20 cellular contexts compared by ENCODE assay signal in the genomic region with DNA sequence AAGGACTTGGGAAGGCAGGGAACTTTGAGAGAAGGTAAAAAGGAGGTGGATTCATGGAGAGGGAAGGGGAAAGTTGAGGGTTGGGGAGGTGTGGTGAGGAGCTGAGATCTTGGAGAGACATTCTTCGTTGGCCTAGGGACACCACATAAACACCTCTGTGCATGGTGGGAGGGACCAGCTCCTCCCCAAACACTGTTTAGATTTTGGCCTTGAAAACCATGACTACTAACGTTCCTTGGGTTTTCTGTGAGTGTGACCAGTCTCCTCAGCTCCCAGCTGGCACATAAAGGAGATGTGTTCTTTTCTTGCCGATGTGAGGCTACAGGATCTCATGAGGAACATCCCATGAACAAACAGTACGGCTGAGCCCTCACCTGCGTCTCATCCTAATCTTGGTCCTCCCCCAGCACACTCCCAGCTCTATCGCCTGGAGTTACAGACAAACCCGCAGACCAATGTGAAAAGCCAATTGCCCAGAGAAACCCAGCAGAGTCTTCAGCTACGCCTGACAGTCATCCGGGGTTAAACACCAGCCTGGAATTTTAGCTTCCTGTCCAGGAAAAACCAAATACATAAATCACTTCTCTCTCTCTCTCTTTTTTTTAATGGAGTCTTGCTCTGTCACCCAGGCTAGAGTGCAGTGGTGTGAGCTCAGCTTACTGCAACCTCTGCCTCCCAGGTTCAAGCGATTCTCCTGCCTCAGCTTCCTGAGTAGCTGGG. TPM values are rescaled to one million over a fixed set of nuclear protein-coding genes. Genes with fewer than 3 reads are reported as not detected.
A peak's percentile ranks its signal among the peaks of the same experiment; 100 is the strongest.
DNase-seq lines count a peak whose midpoint lies in the region; ATAC-seq, FAIRE-seq and TF ChIP-seq lines count a peak whose summit lies in the region.
"Had no signal": no experiment of that assay in that cellular context is flagged by ENCODE, and none has a peak within 500 bp of the region (broad histone marks: within the 10 kb centered on the region; RNA-seq: fewer than 3 reads in every experiment).

No MANE protein-coding gene starts in this region.

- no peak overlapping the region for H2AFZ ChIP-seq in HepG2 (ENCODE audit: low read length)
- no peak overlapping the region for H2AFZ ChIP-seq in PC-3 (ENCODE audit: low read length)

- TF ChIP-seq RAD21 in HepG2 (CRISPR knock-in tag; IDR thresholded peaks at IDR 0.05): no peak

- H4K20me1 ChIP-seq in HepG2 (ENCODE audit: insufficient read depth, low read length): no peaks in the 10 kb centered on the region
- H4K20me1 ChIP-seq in PC-3 (ENCODE audit: low read length): no peaks in the 10 kb centered on the region

- H3K27ac Mint-ChIP-seq in activated CD8-positive, alpha-beta T cell treated with anti-CD3 and anti-CD28 coated beads, Interleukin-2, amount 10 ng/mL, durations not matched to agents 7 days and 5 days: no peak overlapping the region
- H3K27ac Mint-ChIP-seq: CD4-positive, alpha-beta T cell had no signal

- H3K36me3 ChIP-seq in HepG2 (replicated peaks in 1 of 2; ENCODE audit: control insufficient read depth in 1 of 2, insufficient read depth in 2 of 2, low read length in 2 of 2) (no peaks in the 10 kb centered on the region), right lobe of liver (no peaks in the 10 kb centered on the region), PC-3 (ENCODE audit: low read depth, low read length) (no peaks in the 10 kb centered on the region)

- ATAC-seq in HepG2 (peak; percentile 31; the same call in 1 of the 3 replicates), right lobe of liver (no peak), GM19467 (IDR thresholded peaks at IDR 0.05; ENCODE audit: unreplicated experiment) (no peak), PC-3 (no peak)
- ATAC-seq in activated CD8-positive, alpha-beta T cell treated with anti-CD3 and anti-CD28 coated beads, Interleukin-2, amount 10 ng/mL, durations not matched to agents 7 days and 5 days: no peak
- ATAC-seq: GM12878 had no signal

- CTCF ChIA-PET in HepG2 (lab: Yijun Ruan, JAX; ENCODE audit: low intra/inter-chr PET ratio, low total read pairs): no interaction called here
- CTCF ChIA-PET in PC-3 (lab: Charles Lee): no interaction called here
- CTCF ChIA-PET in activated CD8-positive, alpha-beta T cell treated with anti-CD3 and anti-CD28 coated beads, Interleukin-2, amount 10 ng/mL, durations not matched to agents 7 days and 5 days (lab: Charles Lee): interaction anchor here (0.8 to 1.3 kb wide), 2 partner anchors 40 to 53 kb away, joined by 3 to 4 read pairs; no protein-coding TSS in a partner anchor

- no peaks in the 10 kb centered on the region for H3K4me1 Mint-ChIP-seq in activated CD8-positive, alpha-beta T cell treated with anti-CD3 and anti-CD28 coated beads, Interleukin-2, amount 10 ng/mL, durations not matched to agents 7 days and 5 days (ENCODE audit: low read depth)

- no peaks in the 10 kb centered on the region for H3K27me3 Mint-ChIP-seq in activated CD8-positive, alpha-beta T cell treated with anti-CD3 and anti-CD28 coated beads, Interleukin-2, amount 10 ng/mL, durations not matched to agents 7 days and 5 days (ENCODE audit: low read depth)
- H3K27me3 Mint-ChIP-seq: CD4-positive, alpha-beta T cell had no signal

- no peaks in the 10 kb centered on the region for H3K9me2 ChIP-seq in PC-3 (replicated peaks; ENCODE audit: low read length)

- H3K36me3 Mint-ChIP-seq in activated CD8-positive, alpha-beta T cell treated with anti-CD3 and anti-CD28 coated beads, Interleukin-2, amount 10 ng/mL, durations not matched to agents 7 days and 5 days (ENCODE audit: low read depth): peaks cover 14% of the 10 kb centered on the region

- WGBS in HepG2 (ENCODE audit: low lambda C conversion rate): 62% methylated on average over 10 of the region's 10 CpGs
- WGBS in right lobe of liver (ENCODE audit: insufficient coverage, low coverage, low lambda C conversion rate, missing lambda C conversion rate): 73% methylated on average over 7 of the region's 10 CpGs

- intact Hi-C loops in HepG2 (cut with micrococcal nuclease; ENCODE audit: unreplicated experiment) (no loop called here), right lobe of liver (cut with DNase I) (no loop called here), PC-3 (cut with micrococcal nuclease) (no loop called here)

- BruUV-seq in HepG2 (replicated peaks; lab: Mats Ljungman, UMichigan) (no TSS peak), PC-3 (replicated peaks; lab: Mats Ljungman, UMichigan) (no TSS peak)

- POLR2A ChIA-PET in HepG2 (lab: Yijun Ruan, JAX): interaction anchor here (1.1 kb wide), 1 partner anchor 52 kb away, joined by 3 read pairs; the partner anchor contains the start of gene VARS2
- POLR2A ChIA-PET in PC-3 (lab: Charles Lee; ENCODE audit: unreplicated experiment): no interaction called here
- POLR2A ChIA-PET in activated CD8-positive, alpha-beta T cell treated with anti-CD3 and anti-CD28 coated beads, Interleukin-2, amount 10 ng/mL, durations not matched to agents 7 days and 5 days (lab: Charles Lee): no interaction called here

- H3K79me2 ChIP-seq in HepG2 (ENCODE audit: insufficient read depth, low read length) (no peaks in the 10 kb centered on the region), PC-3 (ENCODE audit: low read length) (no peaks in the 10 kb centered on the region)

- in situ Hi-C loops in HepG2 (cut with HindIII; ENCODE audit: extremely low pct_ligation_motif_present, low pct_unique_long_range_greater_than_20kb): no loop called here

- peaks cover 0 to 25% of the 10 kb centered on the region in 2 experiments; a peak in 3 of 5 replicates for H3K27me3 ChIP-seq in HepG2 (ENCODE audit: control insufficient read depth in 1 of 2, insufficient read depth in 2 of 2, low read length in 2 of 2)
- no peaks in the 10 kb centered on the region for H3K27me3 ChIP-seq in right lobe of liver
- H3K27me3 ChIP-seq in PC-3 (ENCODE audit: low read length): no peaks in the 10 kb centered on the region

- H3K9me3 ChIP-seq in HepG2 (ENCODE audit: low read length) (peaks cover 13% of the 10 kb centered on the region), right lobe of liver (no peaks in the 10 kb centered on the region), PC-3 (ENCODE audit: low read length) (no peaks in the 10 kb centered on the region)

- FAIRE-seq in HepG2 (lab: Jason Lieb, UNC): no peak
- FAIRE-seq: GM12878 had no signal

- no peak overlapping the region for H3K4me3 ChIP-seq in HepG2 (replicated peaks in 1 of 3; ENCODE audit: insufficient read depth in 1 of 3, low read depth in 2 of 3, low read length in 3 of 3)
- no peak overlapping the region for H3K4me3 ChIP-seq in right lobe of liver
- no peak overlapping the region for H3K4me3 ChIP-seq in PC-3 (ENCODE audit: low read length)
- H3K4me3 ChIP-seq: GM12878 had no signal

- no peak overlapping the region for H3K4me3 Mint-ChIP-seq in activated CD8-positive, alpha-beta T cell treated with anti-CD3 and anti-CD28 coated beads, Interleukin-2, amount 10 ng/mL, durations not matched to agents 7 days and 5 days
- H3K4me3 Mint-ChIP-seq: CD4-positive, alpha-beta T cell had no signal

- H3K9me3 Mint-ChIP-seq in activated CD8-positive, alpha-beta T cell treated with anti-CD3 and anti-CD28 coated beads, Interleukin-2, amount 10 ng/mL, durations not matched to agents 7 days and 5 days (ENCODE audit: insufficient read depth): peaks cover 9% of the 10 kb centered on the region

- TF ChIP-seq POLR2A in HepG2 (IDR thresholded peaks at IDR 0.05; ENCODE audit: insufficient read depth in 1 of 2, low read depth in 2 of 2, low read length in 2 of 2): no peak
- no peak for TF ChIP-seq POLR2A in right lobe of liver (IDR thresholded peaks at IDR 0.05)

- H3K9ac ChIP-seq in HepG2 (ENCODE audit: insufficient read depth, low read depth, low read length) (no peak overlapping the region), PC-3 (ENCODE audit: low read length) (no peak overlapping the region)
- H3K9ac ChIP-seq: KMS-11 had no signal

- H3K4me2 ChIP-seq in HepG2 (ENCODE audit: low read depth, low read length): peak overlapping the region; percentile 6; the same call in 1 of the 2 replicates
- H3K4me2 ChIP-seq in PC-3 (ENCODE audit: low read length): no peak overlapping the region
- H3K4me2 ChIP-seq: KMS-11 had no signal

- H3K27ac ChIP-seq in HepG2 (ENCODE audit: extremely low read length, insufficient read depth, low read length) (no peak overlapping the region), right lobe of liver (no peak overlapping the region), PC-3 (ENCODE audit: low read length) (no peak overlapping the region)
- H3K27ac ChIP-seq: KMS-11 had no signal

- H3F3A ChIP-seq in PC-3 (ENCODE audit: low read length, unreplicated experiment): no peaks in the 10 kb centered on the region

- TF ChIP-seq CTCF in HepG2 (CRISPR knock-in tag; IDR thresholded peaks at IDR 0.05) (no peak), right lobe of liver (IDR thresholded peaks at IDR 0.05) (no peak), PC-3 (conservative IDR thresholded peaks at IDR 0.05; ENCODE audit: low read depth, low read length) (no peak)

- peaks cover 24% of the 10 kb centered on the region for H3K4me1 ChIP-seq in HepG2 (ENCODE audit: insufficient read depth, low read length)
- H3K4me1 ChIP-seq in right lobe of liver: no peaks in the 10 kb centered on the region
- H3K4me1 ChIP-seq in PC-3 (ENCODE audit: insufficient read depth, low read length): no peaks in the 10 kb centered on the region

- TF ChIP-seq EP300 in HepG2 (IDR thresholded peaks at IDR 0.05; ENCODE audit: low read depth in 2 of 2, low read length in 2 of 2) (no peak), HepG2 (CRISPR knock-in tag; IDR thresholded peaks at IDR 0.05; ENCODE audit: borderline replicate concordance) (no peak)

- no peak for DNase-seq in HepG2 (ENCODE audit: low spot score)
- DNase-seq in right lobe of liver: no peak
- peak; percentile 86 for DNase-seq in dermis microvascular lymphatic vessel endothelial cell (ENCODE audit: low read depth in 2 of 2)
- peak; percentile 20 for DNase-seq in mesenteric fat pad (ENCODE audit: low spot score)
- DNase-seq in pons (ENCODE audit: low spot score): no peak
- no peak for DNase-seq in PC-3
- DNase-seq in activated CD8-positive, alpha-beta T cell treated with anti-CD3 and anti-CD28 coated beads, Interleukin-2, amount 10 ng/mL, durations not matched to agents 7 days and 5 days: no peak
- DNase-seq: 8988T; Calu3; CD4-positive, alpha-beta T cell; MM.1S; NCI-H1105; NCI-H1930; NCI-H2171; NCI-H446 treated with DMSO at 0.1 percent for 48 hours; NCI-H748 treated with DMSO at 0.1 percent for 48 hours; Right ventricle myocardium superior had no signal

RNA-seq across cellular contexts. Expression of gene DDR1, which starts 22.0 kb away (rescaled TPM):
- total RNA-seq in HepG2 (2016; rRNA removed; fragmentation: Illumina TruSeq; extraction: Trizol): 7.0 and 16.7 TPM in 2 replicates
- total RNA-seq in HepG2 (2016; cell fraction: cytosol; rRNA removed; fragmentation: Illumina TruSeq; extraction: Trizol; ENCODE audit: low read depth): 5.8 and 8.2 TPM in 2 replicates
- 6.0 and 18.2 TPM in 2 replicates for total RNA-seq in HepG2 (2016; cell fraction: insoluble cytoplasmic fraction; rRNA removed; fragmentation: Illumina TruSeq; extraction: Trizol)
- total RNA-seq in HepG2 (2016; cell fraction: membrane; rRNA removed; fragmentation: Illumina TruSeq; extraction: Trizol): 8.1 and 9.1 TPM in 2 replicates
- total RNA-seq in HepG2 (2016; cell fraction: nucleus; rRNA removed; fragmentation: Illumina TruSeq; extraction: Trizol): 18.1 and 22.9 TPM in 2 replicates
- polyA plus RNA-seq in HepG2 (2011; rRNA removed): 20.2 and 25.0 TPM in 2 replicates
- 18.2 and 20.9 TPM in 2 replicates for polyA plus RNA-seq in HepG2 (2011; cell fraction: cytosol; rRNA removed)
- polyA plus RNA-seq in HepG2 (2011; cell fraction: nucleus; rRNA removed): 49.4 and 65.3 TPM in 2 replicates
- 21.2 TPM in 2 replicates for polyA plus RNA-seq in HepG2 (2012)
- polyA plus RNA-seq in HepG2 (2016; cell fraction: cytosol; fragmentation: Illumina TruSeq; extraction: Trizol; ENCODE audit: low read depth): 1.3 and 1.5 TPM in 2 replicates
- 6.6 and 7.2 TPM in 2 replicates for polyA plus RNA-seq in HepG2 (2016; cell fraction: insoluble cytoplasmic fraction; fragmentation: Illumina TruSeq; extraction: Trizol; ENCODE audit: low read depth)
- 3.5 and 3.7 TPM in 2 replicates for polyA plus RNA-seq in HepG2 (2016; cell fraction: membrane; fragmentation: Illumina TruSeq; extraction: Trizol; ENCODE audit: low read depth)
- 37.9 and 40.3 TPM in 2 replicates for polyA plus RNA-seq in HepG2 (2016; cell fraction: nucleus; fragmentation: Illumina TruSeq; extraction: Trizol; ENCODE audit: insufficient read depth, low read depth)
- 53.5 and 64.7 TPM in 2 replicates for polyA minus RNA-seq in HepG2 (2011; rRNA and poly(A)+ RNA removed; ENCODE audit: low replicate concordance)
- 28.8 and 29.1 TPM in 2 replicates for polyA minus RNA-seq in HepG2 (2011; cell fraction: cytosol; rRNA and poly(A)+ RNA removed)
- 25.2 and 31.7 TPM in 2 replicates for polyA minus RNA-seq in HepG2 (2011; cell fraction: nucleus; rRNA and poly(A)+ RNA removed)
- total RNA-seq in right lobe of liver: 1 to 10 TPM; 3.2 to 9.9 (median 5.0) TPM
- 4.0 and 10.1 TPM in 2 replicates for total RNA-seq in dermis microvascular lymphatic vessel endothelial cell
- total RNA-seq in mesenteric fat pad: 82.1 TPM
- 108 and 144 TPM in 2 replicates for total RNA-seq in PC-3 (2014; rRNA removed)
- total RNA-seq in activated CD8-positive, alpha-beta T cell treated with anti-CD3 and anti-CD28 coated beads, Interleukin-2, amount 10 ng/mL, durations not matched to agents 7 days and 5 days: 1 to 10 TPM; 6.3 to 7.4 TPM

RNA-seq across cellular contexts. Expression of gene GTF2H4, which starts 45.7 kb away (rescaled TPM):
- 15.9 and 18.0 TPM in 2 replicates for total RNA-seq in HepG2 (2016; rRNA removed; fragmentation: Illumina TruSeq; extraction: Trizol)
- 1.5 and 3.1 TPM in 2 replicates for total RNA-seq in HepG2 (2016; cell fraction: cytosol; rRNA removed; fragmentation: Illumina TruSeq; extraction: Trizol; ENCODE audit: low read depth)
- total RNA-seq in HepG2 (2016; cell fraction: insoluble cytoplasmic fraction; rRNA removed; fragmentation: Illumina TruSeq; extraction: Trizol): 14.1 and 17.5 TPM in 2 replicates
- total RNA-seq in HepG2 (2016; cell fraction: membrane; rRNA removed; fragmentation: Illumina TruSeq; extraction: Trizol): 4.5 and 5.7 TPM in 2 replicates
- total RNA-seq in HepG2 (2016; cell fraction: nucleus; rRNA removed; fragmentation: Illumina TruSeq; extraction: Trizol): 27.0 and 30.2 TPM in 2 replicates
- 49.3 and 58.3 TPM in 2 replicates for polyA plus RNA-seq in HepG2 (2011; rRNA removed)
- polyA plus RNA-seq in HepG2 (2011; cell fraction: cytosol; rRNA removed): 19.9 and 20.1 TPM in 2 replicates
- 258 and 287 TPM in 2 replicates for polyA plus RNA-seq in HepG2 (2011; cell fraction: nucleus; rRNA removed)
- 29.0 and 51.4 TPM in 2 replicates for polyA plus RNA-seq in HepG2 (2012)
- 2.6 and 3.1 TPM in 2 replicates for polyA plus RNA-seq in HepG2 (2016; cell fraction: cytosol; fragmentation: Illumina TruSeq; extraction: Trizol; ENCODE audit: low read depth)
- polyA plus RNA-seq in HepG2 (2016; cell fraction: insoluble cytoplasmic fraction; fragmentation: Illumina TruSeq; extraction: Trizol; ENCODE audit: low read depth): 25.8 and 31.0 TPM in 2 replicates
- polyA plus RNA-seq in HepG2 (2016; cell fraction: membrane; fragmentation: Illumina TruSeq; extraction: Trizol; ENCODE audit: low read depth): 4.9 and 6.0 TPM in 2 replicates
- polyA plus RNA-seq in HepG2 (2016; cell fraction: nucleus; fragmentation: Illumina TruSeq; extraction: Trizol; ENCODE audit: insufficient read depth, low read depth): 114 and 125 TPM in 2 replicates
- polyA minus RNA-seq in HepG2 (2011; rRNA and poly(A)+ RNA removed; ENCODE audit: low replicate concordance): 25.0 and 30.0 TPM in 2 replicates
- 4.9 and 8.5 TPM in 2 replicates for polyA minus RNA-seq in HepG2 (2011; cell fraction: cytosol; rRNA and poly(A)+ RNA removed)
- polyA minus RNA-seq in HepG2 (2011; cell fraction: nucleus; rRNA and poly(A)+ RNA removed): 61.3 and 64.4 TPM in 2 replicates
- total RNA-seq in right lobe of liver: 10 to 100 TPM in 4 of 6 experiments, 1 to 10 TPM in 2; 3.6 to 21.1 (median 17.3) TPM
- total RNA-seq in dermis microvascular lymphatic vessel endothelial cell: 10.4 and 13.7 TPM in 2 replicates
- 44.4 TPM for total RNA-seq in mesenteric fat pad
- total RNA-seq in PC-3 (2014; rRNA removed): 21.7 and 28.7 TPM in 2 replicates
- 10 to 100 TPM; 30.0 to 30.1 TPM for total RNA-seq in activated CD8-positive, alpha-beta T cell treated with anti-CD3 and anti-CD28 coated beads, Interleukin-2, amount 10 ng/mL, durations not matched to agents 7 days and 5 days

RNA-seq across cellular contexts. Expression of gene VARS2, which starts 51.7 kb away (rescaled TPM):
- total RNA-seq in HepG2 (2016; rRNA removed; fragmentation: Illumina TruSeq; extraction: Trizol) (45.9 and 71.8 TPM in 2 replicates), right lobe of liver (10 to 100 TPM; 21.5 to 36.1 (median 25.9) TPM), dermis microvascular lymphatic vessel endothelial cell (11.1 and 16.6 TPM in 2 replicates), mesenteric fat pad (23.5 TPM), PC-3 (2014; rRNA removed) (66.5 and 87.8 TPM in 2 replicates)
- 12.3 and 14.4 TPM in 2 replicates for total RNA-seq in HepG2 (2016; cell fraction: cytosol; rRNA removed; fragmentation: Illumina TruSeq; extraction: Trizol; ENCODE audit: low read depth)
- total RNA-seq in HepG2 (2016; cell fraction: insoluble cytoplasmic fraction; rRNA removed; fragmentation: Illumina TruSeq; extraction: Trizol): 38.9 and 75.5 TPM in 2 replicates
- 27.5 and 28.2 TPM in 2 replicates for total RNA-seq in HepG2 (2016; cell fraction: membrane; rRNA removed; fragmentation: Illumina TruSeq; extraction: Trizol)
- total RNA-seq in HepG2 (2016; cell fraction: nucleus; rRNA removed; fragmentation: Illumina TruSeq; extraction: Trizol): 63.3 and 78.0 TPM in 2 replicates
- polyA plus RNA-seq in HepG2 (2011; rRNA removed): 61.8 and 68.8 TPM in 2 replicates
- polyA plus RNA-seq in HepG2 (2011; cell fraction: cytosol; rRNA removed): 21.9 and 29.1 TPM in 2 replicates
- 392 and 449 TPM in 2 replicates for polyA plus RNA-seq in HepG2 (2011; cell fraction: nucleus; rRNA removed)
- 45.5 and 49.9 TPM in 2 replicates for polyA plus RNA-seq in HepG2 (2012)
- polyA plus RNA-seq in HepG2 (2016; cell fraction: cytosol; fragmentation: Illumina TruSeq; extraction: Trizol; ENCODE audit: low read depth): 9.2 and 9.4 TPM in 2 replicates
- polyA plus RNA-seq in HepG2 (2016; cell fraction: insoluble cytoplasmic fraction; fragmentation: Illumina TruSeq; extraction: Trizol; ENCODE audit: low read depth): 31.3 and 38.2 TPM in 2 replicates
- 17.7 and 19.1 TPM in 2 replicates for polyA plus RNA-seq in HepG2 (2016; cell fraction: membrane; fragmentation: Illumina TruSeq; extraction: Trizol; ENCODE audit: low read depth)
- 189 and 203 TPM in 2 replicates for polyA plus RNA-seq in HepG2 (2016; cell fraction: nucleus; fragmentation: Illumina TruSeq; extraction: Trizol; ENCODE audit: insufficient read depth, low read depth)
- polyA minus RNA-seq in HepG2 (2011; rRNA and poly(A)+ RNA removed; ENCODE audit: low replicate concordance): 37.3 and 128 TPM in 2 replicates
- 32.2 and 37.4 TPM in 2 replicates for polyA minus RNA-seq in HepG2 (2011; cell fraction: cytosol; rRNA and poly(A)+ RNA removed)
- polyA minus RNA-seq in HepG2 (2011; cell fraction: nucleus; rRNA and poly(A)+ RNA removed): 56.0 and 56.3 TPM in 2 replicates
- total RNA-seq in activated CD8-positive, alpha-beta T cell treated with anti-CD3 and anti-CD28 coated beads, Interleukin-2, amount 10 ng/mL, durations not matched to agents 7 days and 5 days: 10 to 100 TPM; 38.4 to 38.8 TPM

Comparison
In these comparisons a context has a peak if more than half of its experiments do, and no peak if none do; other contexts are left out.
1. DNase-seq: peak in dermis microvascular lymphatic vessel endothelial cell (2 of 2) and mesenteric fat pad (single experiment); none in HepG2 (single experiment), right lobe of liver (0 of 3), pons (single experiment), PC-3 (single experiment) and activated CD8-positive, alpha-beta T cell treated with anti-CD3 and anti-CD28 coated beads, Interleukin-2, amount 10 ng/mL, durations not matched to agents 7 days and 5 days (single experiment).